ENCODE assay signal across 8 cellular contexts in the genomic region with DNA sequence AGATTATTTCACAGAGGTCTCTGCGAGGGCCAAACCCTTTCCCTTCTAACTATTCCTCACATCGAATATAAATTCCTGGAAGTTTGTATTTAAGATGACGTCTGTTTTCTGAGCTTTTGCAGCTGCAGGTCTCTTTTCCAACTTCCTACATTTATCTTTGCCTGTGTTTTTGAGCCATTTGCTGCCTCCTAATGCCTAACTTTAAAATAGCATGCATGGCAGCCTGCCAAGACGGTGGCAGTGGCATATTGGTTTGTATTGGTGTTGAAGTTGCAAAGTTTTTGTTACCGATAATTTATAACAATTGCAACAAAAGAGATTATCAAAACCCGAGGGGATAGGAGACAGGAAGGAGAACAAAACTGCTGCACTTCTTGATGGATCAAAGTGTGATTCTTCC.
DNase-seq lines count a peak whose midpoint lies in the region; ATAC-seq and TF ChIP-seq lines count a peak whose summit lies in the region.

No MANE protein-coding gene starts in this region.

- no peak overlapping the region for H3K27ac Mint-ChIP-seq in activated CD8-positive, alpha-beta T cell treated with anti-CD3 and anti-CD28 coated beads for 36 hours

- TF ChIP-seq CTCF in activated CD8-positive, alpha-beta T cell treated with anti-CD3 and anti-CD28 coated beads for 36 hours (IDR thresholded peaks at IDR 0.05), result peak; percentile 45

- ATAC-seq in HG02610 (IDR thresholded peaks at IDR 0.05; ENCODE audit: unreplicated experiment), result peak; percentile 40
- no peak for ATAC-seq in activated CD8-positive, alpha-beta T cell treated with anti-CD3 and anti-CD28 coated beads for 36 hours
- no peak for ATAC-seq in HG03159 (IDR thresholded peaks at IDR 0.05; ENCODE audit: unreplicated experiment)
- no peak for ATAC-seq in GM21526 (IDR thresholded peaks at IDR 0.05; ENCODE audit: low FRiP score, unreplicated experiment)

- H3K9me3 Mint-ChIP-seq in activated CD8-positive, alpha-beta T cell treated with anti-CD3 and anti-CD28 coated beads for 36 hours, result no peaks in the 10 kb centered on the region

- CTCF ChIA-PET in activated CD8-positive, alpha-beta T cell treated with anti-CD3 and anti-CD28 coated beads for 36 hours (lab: Charles Lee), result interaction anchor here (1.3 kb wide), 1 partner anchor 17 kb away, joined by 3 read pairs; no protein-coding TSS in a partner anchor

- DNase-seq in DMS153 (lab: John Stamatoyannopoulos, UW) (peak; percentile 12), NCI-H2227 (lab: John Stamatoyannopoulos, UW; ENCODE audit: unreplicated experiment) (peak; percentile 85), globus pallidus (ENCODE audit: low spot score) (peak; percentile 71), pons (ENCODE audit: low spot score) (peak; percentile 79)
- peak; percentile 49 for DNase-seq in activated CD8-positive, alpha-beta T cell treated with anti-CD3 and anti-CD28 coated beads for 36 hours

- H3K27me3 Mint-ChIP-seq in activated CD8-positive, alpha-beta T cell treated with anti-CD3 and anti-CD28 coated beads for 36 hours, result peaks cover 2% of the 10 kb centered on the region

- no peaks in the 10 kb centered on the region for H3K36me3 Mint-ChIP-seq in activated CD8-positive, alpha-beta T cell treated with anti-CD3 and anti-CD28 coated beads for 36 hours (ENCODE audit: low read depth)

- POLR2A ChIA-PET in activated CD8-positive, alpha-beta T cell treated with anti-CD3 and anti-CD28 coated beads for 36 hours (lab: Charles Lee), result no interaction called here

- intact Hi-C loops in activated CD8-positive, alpha-beta T cell treated with anti-CD3 and anti-CD28 coated beads for 36 hours (cut with micrococcal nuclease), result no loop called here

- no peak overlapping the region for H3K4me3 Mint-ChIP-seq in activated CD8-positive, alpha-beta T cell treated with anti-CD3 and anti-CD28 coated beads for 36 hours

- no peaks in the 10 kb centered on the region for H3K4me1 Mint-ChIP-seq in activated CD8-positive, alpha-beta T cell treated with anti-CD3 and anti-CD28 coated beads for 36 hours (ENCODE audit: low read depth)

Comparison
In these comparisons a context has a peak if more than half of its experiments do, and no peak if none do; other contexts are left out.
1. DNase-seq: peak in every context shown above with its lines; median percentile 85 in NCI-H2227; 79 in pons; 71 in globus pallidus; 49 in activated CD8-positive, alpha-beta T cell treated with anti-CD3 and anti-CD28 coated beads for 36 hours; 12 in DMS153.